ENCODE assay signal across 8 cellular contexts in the genomic region with DNA sequence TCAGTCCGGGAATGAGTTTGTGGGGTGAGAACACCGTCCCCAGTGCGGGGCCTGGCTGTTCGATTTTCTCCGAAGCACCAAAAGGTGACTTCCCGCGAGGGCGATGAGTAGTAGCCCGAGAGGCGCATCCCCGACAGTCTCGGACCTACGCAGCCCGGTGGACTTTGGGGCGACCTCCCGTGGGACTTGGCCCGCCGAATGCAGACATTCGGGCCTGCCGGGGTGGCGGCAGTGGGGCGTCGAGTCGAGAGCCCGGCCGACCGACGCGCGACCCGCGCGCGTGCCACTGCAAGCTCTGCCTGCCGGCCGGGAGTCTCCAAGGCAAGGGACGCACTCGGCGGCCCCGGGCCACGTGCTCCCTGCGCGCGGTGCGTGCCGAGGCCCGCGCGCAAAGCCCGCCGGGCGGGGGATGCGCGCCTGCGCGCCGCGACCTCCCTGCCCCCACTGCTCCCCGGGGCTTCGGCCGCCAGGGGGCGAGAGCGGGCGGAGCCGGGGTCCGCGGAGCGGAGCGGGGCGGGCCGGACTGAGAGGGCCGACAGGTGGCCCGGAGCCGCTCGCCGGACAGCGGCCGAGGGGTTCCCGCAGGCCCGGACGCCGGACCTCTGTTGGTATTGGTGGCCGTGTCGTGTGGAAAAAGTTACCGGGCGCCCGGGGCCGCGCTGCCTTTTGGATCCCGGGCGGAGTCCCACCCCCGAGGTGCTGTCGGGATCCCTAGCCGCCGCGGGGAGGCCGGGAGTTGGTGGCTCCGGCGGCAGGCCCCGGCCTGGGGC. TPM values are rescaled to one million over a fixed set of nuclear protein-coding genes. Genes with fewer than 3 reads are reported as not detected.
DNase-seq lines count a peak whose midpoint lies in the region; ATAC-seq and TF ChIP-seq lines count a peak whose summit lies in the region.

No MANE protein-coding gene starts in this region.

- H3K27ac Mint-ChIP-seq in activated naive CD8-positive, alpha-beta T cell treated with anti-CD3 and anti-CD28 coated beads, Interleukin-2, amount 50 U/mL, for 24 hours: peak overlapping the region; percentile 97

- peaks cover 0 to 14% (median 0%) of the 10 kb centered on the region in 11 experiments; a peak in 6 of 22 replicates for H3K9me3 ChIP-seq in BLaER1 treated with 17β-estradiol and CSF1 and Interleukin-3, amounts not matched to agents 10 nM and 100 nM (replicated peaks in 1 of 11)
- H3K9me3 ChIP-seq in heart left ventricle (no peaks in the 10 kb centered on the region), trophoblast cell (ENCODE audit: insufficient read depth, low read depth, low read length) (no peaks in the 10 kb centered on the region), tibial artery (no peaks in the 10 kb centered on the region)

- H2AK5ac ChIP-seq in trophoblast cell (ENCODE audit: low read length): peak overlapping the region; percentile 2

- peak overlapping the region; percentile 5 for H2BK120ac ChIP-seq in trophoblast cell (ENCODE audit: insufficient read depth, low read length, poor library complexity)

- H3K27me3 Mint-ChIP-seq in activated naive CD8-positive, alpha-beta T cell treated with anti-CD3 and anti-CD28 coated beads, Interleukin-2, amount 50 U/mL, for 24 hours: peaks cover 8% of the 10 kb centered on the region

- H4K12ac ChIP-seq in trophoblast cell (ENCODE audit: low read depth, low read length): peak overlapping the region; percentile 58

- peaks cover 30 to 49% (median 43%) of the 10 kb centered on the region in 10 experiments for H3K4me1 ChIP-seq in BLaER1 treated with 17β-estradiol and CSF1 and Interleukin-3, amounts not matched to agents 10 nM and 100 nM
- H3K4me1 ChIP-seq in heart left ventricle: peaks cover 6 to 62% (median 48%) of the 10 kb centered on the region in 12 donors
- peaks cover 3 to 12% of the 10 kb centered on the region in 2 experiments for H3K4me1 ChIP-seq in trophoblast cell (ENCODE audit: control insufficient read depth in 1 of 2, insufficient read depth in 2 of 2, low read length in 2 of 2)
- H3K4me1 ChIP-seq in tibial artery: peaks cover 0 to 48% (median 38%) of the 10 kb centered on the region in 4 donors

- peak overlapping the region; percentile 97 to 100 (median 100) for H3K27ac ChIP-seq in BLaER1 treated with 17β-estradiol and CSF1 and Interleukin-3, amounts not matched to agents 10 nM and 100 nM
- H3K27ac ChIP-seq in heart left ventricle (peak overlapping the region; percentile 94 to 100 (median 99)), trophoblast cell (ENCODE audit: low read depth, low read length) (peak overlapping the region; percentile 86), tibial artery (peak overlapping the region; percentile 99)

- peaks cover 48% of the 10 kb centered on the region for H3K36me3 Mint-ChIP-seq in activated naive CD8-positive, alpha-beta T cell treated with anti-CD3 and anti-CD28 coated beads, Interleukin-2, amount 50 U/mL, for 24 hours (ENCODE audit: low read depth)

- peak overlapping the region; percentile 98 for H3K4me3 Mint-ChIP-seq in activated naive CD8-positive, alpha-beta T cell treated with anti-CD3 and anti-CD28 coated beads, Interleukin-2, amount 50 U/mL, for 24 hours

- H2BK12ac ChIP-seq in trophoblast cell (ENCODE audit: low read length): no peak overlapping the region

- intact Hi-C loops in heart left ventricle (cut with DNase I) (loop anchor here in 4 of 10 donors (1.0 to 5.0 kb wide), 7 partner anchors 29 to 101 kb away; partner anchors contain the start of gene PDE6D (in 1 of the 4)), tibial artery (cut with DNase I; ENCODE audit: low total_unique reads) (loop anchor here (2.0 kb wide), 1 partner anchor 97 kb away; no protein-coding TSS in a partner anchor)

- peak overlapping the region; percentile 98 for H3K14ac ChIP-seq in trophoblast cell (ENCODE audit: low read length)

- H2BK5ac ChIP-seq in trophoblast cell (ENCODE audit: low read depth, low read length, poor library complexity): peak overlapping the region; percentile 87

- H4K20me1 ChIP-seq in BLaER1 treated with 17β-estradiol and CSF1 and Interleukin-3, amounts not matched to agents 10 nM and 100 nM: peaks cover 55 to 68% (median 65%) of the 10 kb centered on the region in 11 experiments

- ATAC-seq in activated naive CD8-positive, alpha-beta T cell treated with anti-CD3 and anti-CD28 coated beads, Interleukin-2, amount 50 U/mL, for 24 hours: peak; percentile 9
- ATAC-seq in heart left ventricle: peak; percentile 12 to 49 (median 28)

- H3K4me2 ChIP-seq in BLaER1 treated with 17β-estradiol and CSF1 and Interleukin-3, amounts not matched to agents 10 nM and 100 nM: peak overlapping the region; percentile 96 to 100 (median 100)
- peak overlapping the region; percentile 59 for H3K4me2 ChIP-seq in trophoblast cell (ENCODE audit: low read length)

- H3K4me3 ChIP-seq in BLaER1 treated with 17β-estradiol and CSF1 and Interleukin-3, amounts not matched to agents 10 nM and 100 nM: peak overlapping the region; percentile 87 to 100 (median 100)
- H3K4me3 ChIP-seq in Jurkat, Clone E6-1 (ENCODE audit: low read length): peak overlapping the region; percentile 89
- H3K4me3 ChIP-seq in heart left ventricle (peak overlapping the region; percentile 63 to 99 (median 96)), trophoblast cell (ENCODE audit: low read depth, low read length) (peak overlapping the region; percentile 97), tibial artery (peak overlapping the region; percentile 80 to 99)

- 1% methylated on average over 50 to 100 of the region's 100 CpGs for WGBS in heart left ventricle, 4 donors
- no CpG with 5 or more reads among the region's 100 CpGs for whole genome bisulfite sequencing in trophoblast cell (ENCODE audit: extremely low coverage, insufficient coverage, insufficient read length)

- peak overlapping the region; percentile 91 for H4K91ac ChIP-seq in trophoblast cell (ENCODE audit: low read depth, low read length)

- peaks cover 34% of the 10 kb centered on the region for H3K79me1 ChIP-seq in trophoblast cell (ENCODE audit: low read length)

- DNase-seq in GM19238 (ENCODE audit: insufficient read length, low spot score) (peak; percentile 81), SKM-1 treated with dmso at 0.1 percent for 144 hours (lab: John Stamatoyannopoulos, UW; ENCODE audit: unreplicated experiment) (peak; percentile 69), heart left ventricle (peak; percentile 82 to 94 (median 87)), trophoblast cell (peak; percentile 76 to 89), tibial artery (peak; percentile 65 to 93)
- DNase-seq in Jurkat, Clone E6-1 (ENCODE audit: low read depth, low spot score): peak; percentile 57
- peak; percentile 92 for DNase-seq in activated naive CD8-positive, alpha-beta T cell treated with anti-CD3 and anti-CD28 coated beads, Interleukin-2, amount 50 U/mL, for 24 hours

- H3K4ac ChIP-seq in trophoblast cell (ENCODE audit: low read depth, low read length): peak overlapping the region; percentile 100

- H3K23ac ChIP-seq in trophoblast cell (ENCODE audit: low read length): no peak overlapping the region

- peaks cover 26 to 61% (median 52%) of the 10 kb centered on the region in 11 experiments for H3K36me3 ChIP-seq in BLaER1 treated with 17β-estradiol and CSF1 and Interleukin-3, amounts not matched to agents 10 nM and 100 nM
- H3K36me3 ChIP-seq in heart left ventricle: peaks cover 0 to 29% (median 25%) of the 10 kb centered on the region in 9 donors
- peaks cover 28 to 36% of the 10 kb centered on the region in 2 experiments for H3K36me3 ChIP-seq in trophoblast cell (ENCODE audit: control insufficient read depth in 1 of 2, insufficient read depth in 2 of 2, low read length in 2 of 2)
- peaks cover 16 to 26% (median 17%) of the 10 kb centered on the region in 3 donors for H3K36me3 ChIP-seq in tibial artery

- peak overlapping the region; percentile 98 to 100 (median 100) for H3K9ac ChIP-seq in BLaER1 treated with 17β-estradiol and CSF1 and Interleukin-3, amounts not matched to agents 10 nM and 100 nM
- peak overlapping the region; percentile 99 for H3K9ac ChIP-seq in trophoblast cell (ENCODE audit: low read length)

- TF ChIP-seq CTCF in heart left ventricle (IDR thresholded peaks at IDR 0.05): peak; percentile 52 to 99 (median 84)
- TF ChIP-seq CTCF in tibial artery (IDR thresholded peaks at IDR 0.05): peak; percentile 67 to 100

- H3K9me3 Mint-ChIP-seq in activated naive CD8-positive, alpha-beta T cell treated with anti-CD3 and anti-CD28 coated beads, Interleukin-2, amount 50 U/mL, for 24 hours: no peaks in the 10 kb centered on the region

- peaks cover 42% of the 10 kb centered on the region for H3K79me2 ChIP-seq in trophoblast cell (ENCODE audit: control insufficient read depth, insufficient read depth, low read length, poor library complexity)

- peaks cover 58% of the 10 kb centered on the region for H3K4me1 Mint-ChIP-seq in activated naive CD8-positive, alpha-beta T cell treated with anti-CD3 and anti-CD28 coated beads, Interleukin-2, amount 50 U/mL, for 24 hours

- H3K18ac ChIP-seq in trophoblast cell (ENCODE audit: low read length): peak overlapping the region; percentile 10

- no peaks in the 10 kb centered on the region for H3K27me3 ChIP-seq in BLaER1 treated with 17β-estradiol and CSF1 and Interleukin-3, amounts not matched to agents 10 nM and 100 nM
- H3K27me3 ChIP-seq in heart left ventricle (no peaks in the 10 kb centered on the region), trophoblast cell (ENCODE audit: insufficient read depth, low read length) (no peaks in the 10 kb centered on the region), tibial artery (no peaks in the 10 kb centered on the region)

- TF ChIP-seq POLR2A in heart left ventricle (IDR thresholded peaks at IDR 0.05): peak; percentile 15 to 46

- peak overlapping the region; percentile 30 for H4K8ac ChIP-seq in trophoblast cell (ENCODE audit: low read depth, low read length)

- no peak overlapping the region for H2AFZ ChIP-seq in trophoblast cell (ENCODE audit: insufficient read depth, low read length, poor library complexity)

RNA-seq across cellular contexts. Expression of gene PTMA, which starts 1.8 kb away (rescaled TPM):
- 4,686 TPM for polyA plus RNA-seq in Jurkat, Clone E6-1 (2012; ENCODE audit: insufficient read depth, insufficient read length)
- 100 to 1,000 TPM; 143 to 409 (median 200) TPM for total RNA-seq in heart left ventricle
- polyA plus RNA-seq in heart left ventricle: 100 to 1,000 TPM; 403 to 707 TPM
- 1,343 and 1,403 TPM in 2 replicates for polyA plus RNA-seq in trophoblast cell (2013)

Comparison
In these comparisons a context has a peak if more than half of its experiments do, and no peak if none do; other contexts are left out.
1. Peak in every context shown above with its lines: DNase-seq, ATAC-seq, H3K4me3 ChIP-seq and H3K27ac ChIP-seq.